20 cellular contexts compared by ENCODE assay signal in the genomic region with DNA sequence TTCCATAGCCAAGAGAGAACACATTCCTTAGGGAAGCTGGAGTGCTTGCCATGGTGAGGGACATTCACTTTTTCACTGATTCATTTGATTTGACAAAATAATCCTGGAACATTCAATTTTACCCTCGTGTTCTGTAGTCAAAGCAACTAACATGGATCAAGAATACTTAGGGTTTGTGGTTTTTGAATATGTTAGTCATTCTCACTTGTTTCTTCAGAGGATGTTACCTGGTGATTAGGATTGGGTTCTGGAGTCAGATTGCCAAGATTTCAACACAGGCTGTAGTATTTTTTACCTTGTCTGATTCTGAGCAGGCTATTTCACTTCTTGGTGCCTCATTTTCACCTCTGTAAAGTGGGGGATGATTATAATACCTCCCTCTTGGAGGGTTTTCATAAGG.
DNase-seq lines count a peak whose midpoint lies in the region; ATAC-seq and TF ChIP-seq lines count a peak whose summit lies in the region.
"Had no signal": no experiment of that assay in that cellular context is flagged by ENCODE, and none has a peak within 500 bp of the region (broad histone marks: within the 10 kb centered on the region; RNA-seq: fewer than 3 reads in every experiment).

No MANE protein-coding gene starts in this region.

- intact Hi-C loops in prostate gland (cut with DNase I) = no loop called here

- WGBS in prostate gland = 87% methylated on average over 1 of the region's 1 CpG
- WGBS in gastroesophageal sphincter (ENCODE audit: low coverage in 1 of 2), 2 donors = 55 to 75% methylated on average over 1 of the region's 1 CpG

- no peak overlapping the region for H3K27ac ChIP-seq in prostate gland
- no peak overlapping the region for H3K27ac ChIP-seq in gastroesophageal sphincter
- H3K27ac ChIP-seq: GM23248, Peyer's patch had no signal

- H3K9me3 ChIP-seq in prostate gland (no peaks in the 10 kb centered on the region), gastroesophageal sphincter (no peaks in the 10 kb centered on the region)
- H3K9me3 ChIP-seq: Peyer's patch had no signal

- no peaks in the 10 kb centered on the region for H3K4me1 ChIP-seq in prostate gland (replicated peaks)
- H3K4me1 ChIP-seq in gastroesophageal sphincter = no peaks in the 10 kb centered on the region
- H3K4me1 ChIP-seq: Peyer's patch had no signal

- TF ChIP-seq POLR2A in prostate gland (IDR thresholded peaks at IDR 0.05) (no peak), gastroesophageal sphincter (IDR thresholded peaks at IDR 0.05) (no peak)

- ATAC-seq in HG03280 (IDR thresholded peaks at IDR 0.05; ENCODE audit: unreplicated experiment) = no peak
- no peak for ATAC-seq in gastroesophageal sphincter
- ATAC-seq: SK-N-SH treated with all-trans-retinoic acid at 6 μM for 48 hours had no signal

- H3K4me3 ChIP-seq in astrocyte of the cerebellum (ENCODE audit: low read depth, low read length) = no peak overlapping the region
- H3K4me3 ChIP-seq in choroid plexus epithelial cell (ENCODE audit: low read depth, low read length) = no peak overlapping the region
- no peak overlapping the region for H3K4me3 ChIP-seq in prostate gland
- H3K4me3 ChIP-seq in gastroesophageal sphincter = no peak overlapping the region
- H3K4me3 ChIP-seq: GM23248, Peyer's patch had no signal

- no peaks in the 10 kb centered on the region for H3K27me3 ChIP-seq in prostate gland (replicated peaks; ENCODE audit: insufficient read depth)
- H3K27me3 ChIP-seq in gastroesophageal sphincter = no peaks in the 10 kb centered on the region
- H3K27me3 ChIP-seq: Peyer's patch had no signal

- TF ChIP-seq CTCF in astrocyte of the cerebellum (IDR thresholded peaks at IDR 0.05; ENCODE audit: low read depth, low read length, missing control alignments) = no peak
- no peak for TF ChIP-seq CTCF in choroid plexus epithelial cell (conservative IDR thresholded peaks at IDR 0.05; ENCODE audit: low read depth, low read length)
- TF ChIP-seq CTCF in prostate gland (IDR thresholded peaks at IDR 0.05) = no peak
- TF ChIP-seq CTCF in gastroesophageal sphincter (IDR thresholded peaks at IDR 0.05) = no peak

- H3K36me3 ChIP-seq in prostate gland = no peaks in the 10 kb centered on the region
- H3K36me3 ChIP-seq in gastroesophageal sphincter = no peaks in the 10 kb centered on the region
- H3K36me3 ChIP-seq: Peyer's patch had no signal

- TF ChIP-seq EP300 in gastroesophageal sphincter (IDR thresholded peaks at IDR 0.05) = no peak

- peak; percentile 30 for DNase-seq in HT1080 (ENCODE audit: low read depth)
- peak; percentile 37 for DNase-seq in astrocyte of the cerebellum (ENCODE audit: low read depth)
- peak; percentile 16 for DNase-seq in choroid plexus epithelial cell (ENCODE audit: low read depth)
- DNase-seq in pons (ENCODE audit: low spot score) = peak; percentile 29
- no peak for DNase-seq in EL
- DNase-seq in prostate gland (ENCODE audit: low spot score) = no peak
- DNase-seq: CD8-positive, alpha-beta memory T cell; DMS79; GM23248; HCEC 1CT; Kasumi-1; NCI-H1105; NCI-H2081; NCI-H2171 treated with DMSO at 0.1 percent for 48 hours; NCI-H446; Peyer's patch; SHP77 treated with DMSO at 0.1 percent for 48 hours had no signal

- in situ Hi-C loops in astrocyte of the cerebellum (cut with HindIII; ENCODE audit: low sequenced_read_pairs) = no loop called here

Comparison
In these comparisons a context has a peak if more than half of its experiments do, and no peak if none do; other contexts are left out.
1. DNase-seq: peak in HT1080 (single experiment), astrocyte of the cerebellum (single experiment), choroid plexus epithelial cell (single experiment) and pons (single experiment); none in EL (single experiment) and prostate gland (single experiment).